In the genomic region with DNA sequence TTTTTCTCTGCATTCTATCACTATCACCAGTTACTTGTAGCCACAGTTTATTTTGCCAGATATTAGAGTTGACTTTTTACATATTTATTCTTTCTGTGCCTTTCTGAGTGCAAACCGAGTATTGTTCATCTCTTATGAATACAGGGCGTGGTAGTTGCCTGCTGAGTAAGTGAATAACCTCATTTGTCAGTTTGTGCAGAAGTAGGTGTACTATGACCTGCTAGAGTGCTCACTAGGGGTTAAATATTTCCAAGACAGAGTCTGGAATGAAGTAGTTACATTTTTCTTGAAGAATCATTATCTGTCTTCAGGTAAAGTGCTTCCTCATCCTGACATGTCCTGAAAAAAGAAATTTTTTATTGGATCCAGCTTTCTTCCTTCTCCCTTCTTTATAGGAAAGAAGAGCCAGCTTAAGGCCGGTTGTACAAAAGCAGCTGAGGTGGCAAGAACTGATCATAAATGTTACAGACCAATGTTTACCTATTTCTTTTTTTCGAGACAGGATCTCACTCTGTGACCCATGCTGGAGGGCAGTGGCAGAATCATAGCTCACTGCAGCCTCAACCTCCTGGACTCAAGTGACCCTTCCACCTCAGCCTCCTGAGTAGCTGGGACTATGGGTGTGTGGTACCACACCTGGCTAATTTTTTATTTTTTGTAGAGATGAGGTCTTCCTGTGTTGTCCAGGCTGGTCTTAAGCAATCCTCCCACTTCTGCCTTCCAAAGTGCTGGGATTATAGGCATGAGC, we compare ENCODE assay signal across 1 cellular context.
TF ChIP-seq lines count a peak whose summit lies in the region.

No MANE protein-coding gene starts in this region.

TF ChIP-seq in Ishikawa, 13 proteins besides CTCF, POLR2A, EP300 and RAD21 (continued from another document):
- TF ChIP-seq, protein P1, sequence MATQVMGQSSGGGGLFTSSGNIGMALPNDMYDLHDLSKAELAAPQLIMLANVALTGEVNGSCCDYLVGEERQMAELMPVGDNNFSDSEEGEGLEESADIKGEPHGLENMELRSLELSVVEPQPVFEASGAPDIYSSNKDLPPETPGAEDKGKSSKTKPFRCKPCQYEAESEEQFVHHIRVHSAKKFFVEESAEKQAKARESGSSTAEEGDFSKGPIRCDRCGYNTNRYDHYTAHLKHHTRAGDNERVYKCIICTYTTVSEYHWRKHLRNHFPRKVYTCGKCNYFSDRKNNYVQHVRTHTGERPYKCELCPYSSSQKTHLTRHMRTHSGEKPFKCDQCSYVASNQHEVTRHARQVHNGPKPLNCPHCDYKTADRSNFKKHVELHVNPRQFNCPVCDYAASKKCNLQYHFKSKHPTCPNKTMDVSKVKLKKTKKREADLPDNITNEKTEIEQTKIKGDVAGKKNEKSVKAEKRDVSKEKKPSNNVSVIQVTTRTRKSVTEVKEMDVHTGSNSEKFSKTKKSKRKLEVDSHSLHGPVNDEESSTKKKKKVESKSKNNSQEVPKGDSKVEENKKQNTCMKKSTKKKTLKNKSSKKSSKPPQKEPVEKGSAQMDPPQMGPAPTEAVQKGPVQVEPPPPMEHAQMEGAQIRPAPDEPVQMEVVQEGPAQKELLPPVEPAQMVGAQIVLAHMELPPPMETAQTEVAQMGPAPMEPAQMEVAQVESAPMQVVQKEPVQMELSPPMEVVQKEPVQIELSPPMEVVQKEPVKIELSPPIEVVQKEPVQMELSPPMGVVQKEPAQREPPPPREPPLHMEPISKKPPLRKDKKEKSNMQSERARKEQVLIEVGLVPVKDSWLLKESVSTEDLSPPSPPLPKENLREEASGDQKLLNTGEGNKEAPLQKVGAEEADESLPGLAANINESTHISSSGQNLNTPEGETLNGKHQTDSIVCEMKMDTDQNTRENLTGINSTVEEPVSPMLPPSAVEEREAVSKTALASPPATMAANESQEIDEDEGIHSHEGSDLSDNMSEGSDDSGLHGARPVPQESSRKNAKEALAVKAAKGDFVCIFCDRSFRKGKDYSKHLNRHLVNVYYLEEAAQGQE (IDR thresholded peaks at IDR 0.05; ENCODE audit: low read depth): no peak
- peak; percentile 91 for TF ChIP-seq TCF12 (IDR thresholded peaks at IDR 0.05; ENCODE audit: low read depth)
- TF ChIP-seq FOXM1 (IDR thresholded peaks at IDR 0.05; ENCODE audit: borderline replicate concordance, low read depth): peak; percentile 93
- TF ChIP-seq, protein P2, sequence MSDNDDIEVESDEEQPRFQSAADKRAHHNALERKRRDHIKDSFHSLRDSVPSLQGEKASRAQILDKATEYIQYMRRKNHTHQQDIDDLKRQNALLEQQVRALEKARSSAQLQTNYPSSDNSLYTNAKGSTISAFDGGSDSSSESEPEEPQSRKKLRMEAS (IDR thresholded peaks at IDR 0.05): peak; percentile 52
- peak; percentile 63 for TF ChIP-seq CEBPB (IDR thresholded peaks at IDR 0.05)
TF ChIP-seq in Ishikawa: peak in this region for 8.
